ENCODE assay signal across 26 cellular contexts in the genomic region with DNA sequence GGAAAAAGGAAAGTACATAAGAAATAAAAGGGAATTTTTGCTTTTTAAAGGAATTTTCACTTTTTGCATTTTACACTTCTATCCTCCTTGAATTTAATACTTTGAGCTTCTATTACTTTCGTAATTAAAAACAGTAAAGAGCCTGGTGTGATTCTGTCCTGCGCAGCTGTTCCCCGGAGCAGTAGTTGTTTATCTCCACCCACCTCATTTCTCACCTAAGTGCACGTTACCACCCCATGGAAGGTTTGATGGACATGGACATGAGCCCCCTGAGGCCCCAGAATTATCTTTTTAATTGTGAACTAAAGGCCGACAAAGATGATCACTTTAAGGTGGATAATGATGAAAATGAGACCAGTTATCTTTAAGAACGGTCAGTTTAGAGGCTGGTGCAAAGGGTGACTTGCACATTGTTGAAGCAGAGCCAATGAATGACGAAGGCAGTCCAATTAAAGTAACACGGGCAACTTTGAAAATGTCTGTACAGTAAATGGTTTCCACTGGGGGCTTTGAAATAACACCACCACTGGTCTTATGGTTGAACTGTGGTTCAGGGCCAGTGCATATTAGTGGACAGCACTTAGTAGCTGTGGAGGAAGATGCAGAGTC. TPM values are rescaled to one million over a fixed set of nuclear protein-coding genes. Genes with fewer than 3 reads are reported as not detected.
A peak's percentile ranks its signal among the peaks of the same experiment; 100 is the strongest.
DNase-seq lines count a peak whose midpoint lies in the region; ATAC-seq and TF ChIP-seq lines count a peak whose summit lies in the region.
"Had no signal": no experiment of that assay in that cellular context is flagged by ENCODE, and none has a peak within 500 bp of the region (broad histone marks: within the 10 kb centered on the region; RNA-seq: fewer than 3 reads in every experiment).

No MANE protein-coding gene starts in this region.

- H3K4me2 ChIP-seq in fibroblast of lung (ENCODE audit: extremely low read depth, insufficient read depth, low read length): no peak overlapping the region
- H3K4me2 ChIP-seq: SK-N-SH had no signal

- peak; percentile 13 for DNase-seq in AG20443 (ENCODE audit: low spot score)
- peak; percentile 3 for DNase-seq in EH (ENCODE audit: low read depth)
- DNase-seq in RPMI7951 (ENCODE audit: low read depth): peak; percentile 42
- DNase-seq in fibroblast of lung (ENCODE audit: low read depth in 2 of 2): peak; percentile 13 to 20
- DNase-seq in DMS 273 (lab: John Stamatoyannopoulos, UW; ENCODE audit: unreplicated experiment): no peak
- DNase-seq: activated CD8-positive, alpha-beta memory T cell treated with anti-CD3 and anti-CD28 coated beads for 24 hours; AML-193; brain microvascular endothelial cell; DMS79 treated with DMSO at 0.1 percent for 48 hours; effector memory CD4-positive, alpha-beta T cell; islet precursor cell; MM.1S; NCI-H1436; NCI-H524; posterior cingulate gyrus; SK-N-SH had no signal

- no peak overlapping the region for H3K4me3 ChIP-seq in fibroblast of lung (replicated peaks in 1 of 4; ENCODE audit: control extremely low read depth in 1 of 4, insufficient read depth in 1 of 4, low read depth in 3 of 4, low read length in 4 of 4)
- H3K4me3 ChIP-seq: esophagus muscularis mucosa, thoracic aorta, vagina had no signal

- TF ChIP-seq CTCF in fibroblast of lung (conservative IDR thresholded peaks at IDR 0.05 in 1 of 2, IDR thresholded peaks at IDR 0.05 in 1 of 2; ENCODE audit: low read depth in 1 of 2, low read length in 2 of 2): no peak

- H3K79me2 ChIP-seq in fibroblast of lung (ENCODE audit: control insufficient read depth, insufficient read depth, low read length): no peaks in the 10 kb centered on the region

- H3K27me3 ChIP-seq in fibroblast of lung (ENCODE audit: control insufficient read depth, insufficient read depth, low read length): no peaks in the 10 kb centered on the region
- H3K27me3 ChIP-seq: brain microvascular endothelial cell, esophagus muscularis mucosa, vagina had no signal

- no peaks in the 10 kb centered on the region for H4K20me1 ChIP-seq in fibroblast of lung (ENCODE audit: control insufficient read depth, extremely low read depth, insufficient read depth, low read length)

- ATAC-seq in GM21737 (IDR thresholded peaks at IDR 0.05; ENCODE audit: unreplicated experiment): no peak
- ATAC-seq in HG03175 (IDR thresholded peaks at IDR 0.05; ENCODE audit: unreplicated experiment): no peak
- ATAC-seq: WTC11 had no signal

- no peak overlapping the region for H3K27ac ChIP-seq in fibroblast of lung (ENCODE audit: insufficient read depth, low read length)
- H3K27ac ChIP-seq: brain microvascular endothelial cell, esophagus muscularis mucosa, RWPE1, thoracic aorta, vagina had no signal

- H3K9me3 ChIP-seq in fibroblast of lung (ENCODE audit: control insufficient read depth, insufficient read depth, low read depth, low read length): no peaks in the 10 kb centered on the region
- H3K9me3 ChIP-seq: esophagus muscularis mucosa, SK-N-SH, thoracic aorta, vagina had no signal

- no peak overlapping the region for H3K9ac ChIP-seq in fibroblast of lung (ENCODE audit: insufficient read depth, low read length)
- H3K9ac ChIP-seq: SK-N-SH had no signal

- H3K4me1 ChIP-seq in fibroblast of lung (ENCODE audit: control insufficient read depth, extremely low read depth, insufficient read depth, low read length): no peaks in the 10 kb centered on the region
- H3K4me1 ChIP-seq: vagina had no signal

- H3K36me3 ChIP-seq in fibroblast of lung (ENCODE audit: control insufficient read depth, insufficient read depth, low read length): no peaks in the 10 kb centered on the region
- H3K36me3 ChIP-seq: brain microvascular endothelial cell, esophagus muscularis mucosa, thoracic aorta, vagina had no signal

- H2AFZ ChIP-seq in fibroblast of lung (ENCODE audit: low read length): no peak overlapping the region

RNA-seq across cellular contexts. Expression of gene TEX13D, which starts 52.1 kb away (rescaled TPM):
- not detected in 2 replicates for total RNA-seq in RPMI7951 (2014; rRNA removed; shearing (Covaris generic))
- total RNA-seq in fibroblast of lung: not detected in 2 replicates
- not detected in 2 replicates for polyA plus RNA-seq in fibroblast of lung
- not detected in 2 replicates for polyA plus RNA-seq in fibroblast of lung (2012)
- not detected in 2 replicates for polyA minus RNA-seq in fibroblast of lung (ENCODE audit: low replicate concordance)
- total RNA-seq: lower leg skin; T-helper 2 cell treated with Interferon-gamma antibody and Interleukin-4, amounts not matched to agents 100 ng/mL and 5 ng/mL, for 36 hours; thoracic aorta; vagina; WTC11 had no signal
- polyA plus RNA-seq: neural cell, SK-N-SH had no signal
